8 cellular contexts compared by ENCODE assay signal in genomic region chr6:152984387-152984872, GRCh38.
DNase-seq lines count a peak whose midpoint lies in the region; ATAC-seq and TF ChIP-seq lines count a peak whose summit lies in the region.

No MANE protein-coding gene starts in this region.

- no peaks in the 10 kb centered on the region for H3K9me2 ChIP-seq in OCI-LY1 (ENCODE audit: low read depth, low read length)

- DNase-seq in epithelial cell of esophagus (ENCODE audit: low read depth) (peak; percentile 18), retina (peak; percentile 10), NK-92 (lab: John Stamatoyannopoulos, UW; ENCODE audit: unreplicated experiment) (no peak), SHP77 (lab: John Stamatoyannopoulos, UW) (no peak)

- H3K9me3 ChIP-seq in OCI-LY1 (ENCODE audit: low read length), result no peaks in the 10 kb centered on the region

- no peak for TF ChIP-seq CTCF in 22Rv1 (IDR thresholded peaks at IDR 0.05)
- TF ChIP-seq CTCF in OCI-LY1 (IDR thresholded peaks at IDR 0.05; ENCODE audit: low read length), result no peak
- TF ChIP-seq CTCF in epithelial cell of esophagus (IDR thresholded peaks at IDR 0.05; ENCODE audit: insufficient read depth, low read depth, low read length, missing control alignments), result no peak

- no peak overlapping the region for H2AFZ ChIP-seq in OCI-LY1 (ENCODE audit: low read length)

- H3K79me2 ChIP-seq in OCI-LY1 (ENCODE audit: insufficient read depth, low read length), result peaks cover 67% of the 10 kb centered on the region

- peak overlapping the region; percentile 98 for H3K9ac ChIP-seq in OCI-LY1 (ENCODE audit: low read length)

- no peaks in the 10 kb centered on the region for H3K27me3 ChIP-seq in OCI-LY1 (ENCODE audit: insufficient read depth, low read length)

- H3K36me3 ChIP-seq in OCI-LY1 (ENCODE audit: insufficient read depth, low read length), result peaks cover 58% of the 10 kb centered on the region

- peak overlapping the region; percentile 99 for H3K4me3 ChIP-seq in OCI-LY1 (ENCODE audit: low read depth, low read length, poor library complexity, severe bottlenecking)
- H3K4me3 ChIP-seq in epithelial cell of esophagus (ENCODE audit: low read length), result peak overlapping the region; percentile 79

- H3K27ac ChIP-seq in 22Rv1 (peak overlapping the region; percentile 97), OCI-LY1 (ENCODE audit: low read depth, low read length, poor library complexity, severe bottlenecking) (peak overlapping the region; percentile 91)

- H3K4me1 ChIP-seq in OCI-LY1 (ENCODE audit: insufficient read depth, low read length, severe bottlenecking), result peaks cover 36% of the 10 kb centered on the region

- peak overlapping the region; percentile 95 for H3K4me2 ChIP-seq in OCI-LY1 (ENCODE audit: low read length)

- ATAC-seq in GM18498 (IDR thresholded peaks at IDR 0.05; ENCODE audit: unreplicated experiment), result peak; percentile 23
- peak; percentile 30 for ATAC-seq in HG02870 (IDR thresholded peaks at IDR 0.05; ENCODE audit: unreplicated experiment)

- H3F3A ChIP-seq in OCI-LY1 (ENCODE audit: insufficient read depth, low read length), result no peaks in the 10 kb centered on the region

- no peaks in the 10 kb centered on the region for H4K20me1 ChIP-seq in OCI-LY1 (ENCODE audit: insufficient read depth, low read length)

Comparison
In these comparisons a context has a peak if more than half of its experiments do, and no peak if none do; other contexts are left out.
1. DNase-seq: peak in epithelial cell of esophagus (single experiment) and retina (single experiment); none in NK-92 (single experiment) and SHP77 (0 of 2).